Comparison of ENCODE assay signal across 9 cellular contexts in genomic region chr3:58536501-58537411, GRCh38. TPM values are rescaled to one million over a fixed set of nuclear protein-coding genes. Genes with fewer than 3 reads are reported as not detected.
DNase-seq lines count a peak whose midpoint lies in the region; ATAC-seq and TF ChIP-seq lines count a peak whose summit lies in the region.
"Had no signal": no experiment of that assay in that cellular context is flagged by ENCODE, and none has a peak within 500 bp of the region (broad histone marks: within the 10 kb centered on the region; RNA-seq: fewer than 3 reads in every experiment).

ACOX2 (minus strand) TSS chr3:58537190; CDS start chr3:58535106, 2,084 bp downstream.

- TF ChIP-seq CTCF in fibroblast of the aortic adventitia (IDR thresholded peaks at IDR 0.05; ENCODE audit: insufficient read depth, low read length) (no peak), nephron (IDR thresholded peaks at IDR 0.05; ENCODE audit: unreplicated experiment in 3 of 3) (no peak)

- CTCF ChIA-PET in activated naive CD4-positive, alpha-beta T cell treated with anti-CD3 and anti-CD28 coated beads, Interleukin-2, amount 10 ng/mL, durations not matched to agents 7 days and 5 days (lab: Charles Lee): interaction anchor here (1.0 to 1.6 kb wide), 3 partner anchors 94 to 218 kb away, joined by 3 to 5 read pairs (median 4); no protein-coding TSS in a partner anchor

- H3K27me3 ChIP-seq in aorta (ENCODE audit: control insufficient read depth in 1 of 2, insufficient read depth in 2 of 2, low read length in 1 of 2): no peaks in the 10 kb centered on the region

- intact Hi-C loops in aorta (cut with DNase I): loop anchor here in 1 of 2 donors (10.0 kb wide), 1 partner anchor 102 kb away; the partner anchor contains the start of gene PDHB

- no peaks in the 10 kb centered on the region for H3K9me3 ChIP-seq in aorta (ENCODE audit: control insufficient read depth, low read length)

- no peaks in the 10 kb centered on the region for H3K9me3 Mint-ChIP-seq in activated naive CD4-positive, alpha-beta T cell treated with anti-CD3 and anti-CD28 coated beads, Interleukin-2, amount 10 ng/mL, durations not matched to agents 7 days and 5 days
- H3K9me3 Mint-ChIP-seq in nephron: no peaks in the 10 kb centered on the region
- H3K9me3 Mint-ChIP-seq: activated naive CD4-positive, alpha-beta T cell treated with anti-CD3 and anti-CD28 coated beads, Interleukin-2, amount 50 U/mL, for 24 hours had no signal

- no peak within 1 kb of the TSS for H3K4me3 Mint-ChIP-seq in activated naive CD4-positive, alpha-beta T cell treated with anti-CD3 and anti-CD28 coated beads, Interleukin-2, amount 10 ng/mL, durations not matched to agents 7 days and 5 days
- peak within 1 kb of the TSS; percentile 74 to 84 (median 84) for H3K4me3 Mint-ChIP-seq in nephron
- H3K4me3 Mint-ChIP-seq: activated naive CD4-positive, alpha-beta T cell treated with anti-CD3 and anti-CD28 coated beads, Interleukin-2, amount 50 U/mL, for 24 hours had no signal

- no peaks in the 10 kb centered on the region for H3K36me3 Mint-ChIP-seq in activated naive CD4-positive, alpha-beta T cell treated with anti-CD3 and anti-CD28 coated beads, Interleukin-2, amount 10 ng/mL, durations not matched to agents 7 days and 5 days
- peaks cover 8% of the 10 kb centered on the region for H3K36me3 Mint-ChIP-seq in nephron (ENCODE audit: low read depth)
- H3K36me3 Mint-ChIP-seq: activated naive CD4-positive, alpha-beta T cell treated with anti-CD3 and anti-CD28 coated beads, Interleukin-2, amount 50 U/mL, for 24 hours had no signal

- H3K27me3 Mint-ChIP-seq in activated naive CD4-positive, alpha-beta T cell treated with anti-CD3 and anti-CD28 coated beads, Interleukin-2, amount 10 ng/mL, durations not matched to agents 7 days and 5 days: peaks cover 4% of the 10 kb centered on the region
- H3K27me3 Mint-ChIP-seq in nephron (ENCODE audit: low read depth): no peaks in the 10 kb centered on the region
- H3K27me3 Mint-ChIP-seq: activated naive CD4-positive, alpha-beta T cell treated with anti-CD3 and anti-CD28 coated beads, Interleukin-2, amount 50 U/mL, for 24 hours had no signal

- H3K27ac Mint-ChIP-seq in activated naive CD4-positive, alpha-beta T cell treated with anti-CD3 and anti-CD28 coated beads, Interleukin-2, amount 10 ng/mL, durations not matched to agents 7 days and 5 days: peak within 1 kb of the TSS; percentile 51
- H3K27ac Mint-ChIP-seq in nephron: peak within 1 kb of the TSS; percentile 93 to 96 (median 95)
- H3K27ac Mint-ChIP-seq: activated naive CD4-positive, alpha-beta T cell treated with anti-CD3 and anti-CD28 coated beads, Interleukin-2, amount 50 U/mL, for 24 hours had no signal

- H3K27ac ChIP-seq in aorta (ENCODE audit: low read depth in 1 of 2, low read length in 2 of 2): peak within 1 kb of the TSS in 1 of 2 donors; percentile 73

- H3K4me3 ChIP-seq in fibroblast of the aortic adventitia (ENCODE audit: low read depth, low read length): peak within 1 kb of the TSS; percentile 71
- peak within 1 kb of the TSS; percentile 10 to 53 for H3K4me3 ChIP-seq in aorta (ENCODE audit: low read length in 2 of 2)

- no peaks in the 10 kb centered on the region for H3K4me1 ChIP-seq in aorta (ENCODE audit: control insufficient read depth in 1 of 2, insufficient read depth in 2 of 2, low read length in 2 of 2)

- no peaks in the 10 kb centered on the region for H3K36me3 ChIP-seq in aorta (ENCODE audit: control insufficient read depth in 1 of 2, insufficient read depth in 2 of 2, low read length in 1 of 2)

- peaks cover 12% of the 10 kb centered on the region for H3K4me1 Mint-ChIP-seq in activated naive CD4-positive, alpha-beta T cell treated with anti-CD3 and anti-CD28 coated beads, Interleukin-2, amount 10 ng/mL, durations not matched to agents 7 days and 5 days
- peaks cover 47% of the 10 kb centered on the region for H3K4me1 Mint-ChIP-seq in nephron

- 9 to 10% methylated on average over 13 of the region's 13 CpGs for whole genome bisulfite sequencing in aorta, 2 donors

- ATAC-seq in aorta (ENCODE audit: low FRiP score): peak; percentile 91

- no peak for DNase-seq in activated naive CD4-positive, alpha-beta T cell treated with anti-CD3 and anti-CD28 coated beads, Interleukin-2, amount 10 ng/mL, durations not matched to agents 7 days and 5 days
- DNase-seq in activated naive CD4-positive, alpha-beta T cell (lab: John Stamatoyannopoulos, UW): no peak
- DNase-seq in fibroblast of the aortic adventitia (ENCODE audit: low read depth) (peak; percentile 80), aorta (peak; percentile 80 to 85), MV-4-11 (lab: John Stamatoyannopoulos, UW) (no peak), Kasumi-1 (lab: John Stamatoyannopoulos, UW) (no peak)
- DNase-seq in effector CD8-positive, alpha-beta T cell (lab: John Stamatoyannopoulos, UW): no peak

RNA-seq across cellular contexts. Expression of gene ACOX2, which starts in this region (rescaled TPM):
- total RNA-seq in fibroblast of the aortic adventitia (ENCODE audit: low replicate concordance) (19.2 and 29.5 TPM in 2 replicates), aorta (10 to 100 TPM; 12.9 to 31.5 TPM)
- 10 to 100 TPM; 10.6 to 68.7 TPM for polyA plus RNA-seq in aorta

Comparison
In these comparisons a context has a peak if more than half of its experiments do, and no peak if none do; other contexts are left out.
1. DNase-seq: peak in fibroblast of the aortic adventitia (single experiment) and aorta (2 of 2); none in activated naive CD4-positive, alpha-beta T cell treated with anti-CD3 and anti-CD28 coated beads, Interleukin-2, amount 10 ng/mL, durations not matched to agents 7 days and 5 days (single experiment), activated naive CD4-positive, alpha-beta T cell (0 of 4), MV-4-11 (single experiment), effector CD8-positive, alpha-beta T cell (single experiment) and Kasumi-1 (0 of 2).